1 cellular context compared by ENCODE assay signal in genomic region chr6:35259946-35260626, GRCh38.
TF ChIP-seq lines count a peak whose summit lies in the region.

No MANE protein-coding gene starts in this region.

TF ChIP-seq in A549, 52 proteins besides CTCF, POLR2A, EP300 and RAD21:
- no peak for TF ChIP-seq KDM1A (IDR thresholded peaks at IDR 0.05; ENCODE audit: low read depth)
- TF ChIP-seq, protein P1, sequence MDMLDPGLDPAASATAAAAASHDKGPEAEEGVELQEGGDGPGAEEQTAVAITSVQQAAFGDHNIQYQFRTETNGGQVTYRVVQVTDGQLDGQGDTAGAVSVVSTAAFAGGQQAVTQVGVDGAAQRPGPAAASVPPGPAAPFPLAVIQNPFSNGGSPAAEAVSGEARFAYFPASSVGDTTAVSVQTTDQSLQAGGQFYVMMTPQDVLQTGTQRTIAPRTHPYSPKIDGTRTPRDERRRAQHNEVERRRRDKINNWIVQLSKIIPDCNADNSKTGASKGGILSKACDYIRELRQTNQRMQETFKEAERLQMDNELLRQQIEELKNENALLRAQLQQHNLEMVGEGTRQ (IDR thresholded peaks at IDR 0.05): peak; percentile 32; the same call in 1 of the 2 replicates
